ENCODE assay signal across 17 cellular contexts in the genomic region with DNA sequence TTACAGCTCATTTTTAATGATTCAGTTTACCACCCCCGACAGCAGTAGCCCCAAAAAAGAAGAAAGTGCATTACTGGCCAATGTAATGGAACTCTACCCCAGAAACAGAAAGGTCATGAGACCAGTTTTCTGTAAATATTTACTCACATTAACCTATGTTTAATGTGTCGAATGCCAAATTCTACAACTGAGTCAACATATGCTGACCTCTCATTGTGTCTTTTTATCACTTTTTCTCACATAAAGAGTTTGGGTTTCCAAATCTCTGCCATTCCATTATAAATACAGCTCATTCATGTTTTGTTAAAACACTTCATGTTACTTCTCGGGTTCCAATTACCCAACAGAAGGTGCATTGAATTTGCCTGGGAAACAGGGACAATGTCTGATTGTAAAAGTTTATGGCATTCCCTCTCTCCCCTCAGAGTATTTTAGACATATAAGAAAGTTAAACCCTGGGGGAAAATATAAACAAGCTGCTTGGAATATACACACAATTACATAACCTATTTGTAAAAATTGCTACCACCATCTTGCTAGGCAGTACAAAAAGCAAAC.
"Had no signal": no experiment of that assay in that cellular context is flagged by ENCODE, and none has a peak within 500 bp of the region (broad histone marks: within the 10 kb centered on the region; RNA-seq: fewer than 3 reads in every experiment).

No MANE protein-coding gene starts in this region.

- H3K4me1 ChIP-seq: adrenal gland, colonic mucosa had no signal

- H3K27ac ChIP-seq: adrenal gland, colonic mucosa, esophagus squamous epithelium, psoas muscle, suprapubic skin had no signal

- H3K4me3 Mint-ChIP-seq: activated CD4-positive, alpha-beta T cell treated with anti-CD3 and anti-CD28 coated beads, Interleukin-2, amount 10 ng/mL, durations not matched to agents 7 days and 5 days; natural killer cell; type B pancreatic cell; WTC11 had no signal

- ATAC-seq: natural killer cell, psoas muscle, sciatic nerve, WTC11 had no signal

- H3K9me3 ChIP-seq: adrenal gland, colonic mucosa, esophagus squamous epithelium, mucosa of descending colon, psoas muscle, suprapubic skin had no signal

- H3K27me3 Mint-ChIP-seq: activated CD4-positive, alpha-beta T cell treated with anti-CD3 and anti-CD28 coated beads, Interleukin-2, amount 10 ng/mL, durations not matched to agents 7 days and 5 days; type B pancreatic cell had no signal

- H3K4me3 ChIP-seq: adrenal gland, colonic mucosa, esophagus squamous epithelium, mucosa of descending colon, psoas muscle, suprapubic skin had no signal

- H3K36me3 ChIP-seq: adrenal gland, colonic mucosa, esophagus squamous epithelium, suprapubic skin had no signal

- DNase-seq: activated CD4-positive, alpha-beta T cell treated with anti-CD3 and anti-CD28 coated beads, Interleukin-2, amount 10 ng/mL, durations not matched to agents 7 days and 5 days; activated CD8-positive, alpha-beta memory T cell treated with anti-CD3 and anti-CD28 coated beads for 24 hours; activated naive CD4-positive, alpha-beta T cell treated with anti-CD3 and anti-CD28 coated beads, Interleukin-2, amount 50 U/mL, for 16 hours; activated T-cell treated with anti-CD3 and anti-CD28 coated beads for 4 hours; adrenal gland; colonic mucosa; esophagus squamous epithelium; foreskin fibroblast; mammary epithelial cell; mucosa of descending colon; natural killer cell; nucleus accumbens; psoas muscle had no signal

- H3K27ac Mint-ChIP-seq: activated CD4-positive, alpha-beta T cell treated with anti-CD3 and anti-CD28 coated beads, Interleukin-2, amount 10 ng/mL, durations not matched to agents 7 days and 5 days; natural killer cell; type B pancreatic cell; WTC11 had no signal

- H3K36me3 Mint-ChIP-seq: natural killer cell, type B pancreatic cell, WTC11 had no signal

- H3K9me3 Mint-ChIP-seq: activated CD4-positive, alpha-beta T cell treated with anti-CD3 and anti-CD28 coated beads, Interleukin-2, amount 10 ng/mL, durations not matched to agents 7 days and 5 days; natural killer cell; type B pancreatic cell; WTC11 had no signal
